20 cellular contexts compared by ENCODE assay signal in the genomic region with DNA sequence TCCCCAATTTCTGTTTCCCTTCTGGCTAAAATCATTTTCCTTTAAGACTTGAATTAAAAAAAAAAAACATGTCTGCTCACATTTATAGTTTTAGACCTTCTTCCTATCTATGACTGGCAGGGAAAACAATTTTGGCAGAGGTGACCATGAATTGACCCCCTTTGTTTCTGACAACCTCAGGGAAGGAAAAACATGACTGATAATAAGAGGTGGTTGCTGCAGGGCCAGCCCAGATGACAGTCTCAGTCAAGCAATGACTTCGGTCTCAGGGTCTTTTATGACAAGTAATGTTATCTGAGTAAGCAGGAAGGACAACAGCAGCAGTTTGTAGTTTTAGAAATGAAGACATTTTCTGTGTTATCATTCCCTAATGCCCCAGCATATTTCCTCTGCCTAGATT.
"Had no signal": no experiment of that assay in that cellular context is flagged by ENCODE, and none has a peak within 500 bp of the region (broad histone marks: within the 10 kb centered on the region; RNA-seq: fewer than 3 reads in every experiment).

No MANE protein-coding gene starts in this region.

- H3K9me3 ChIP-seq: lower lobe of right lung, transverse colon, vagina had no signal

- H3K4me1 Mint-ChIP-seq: activated CD4-positive, alpha-beta T cell treated with anti-CD3 and anti-CD28 coated beads, Interleukin-2, amount 10 ng/mL, durations not matched to agents 24 days and 14 days; activated naive CD8-positive, alpha-beta T cell treated with anti-CD3 and anti-CD28 coated beads for 36 hours; activated T-helper 17 cell treated with anti-CD3 and anti-CD28 coated beads, Interleukin-2, amount 50 U/mL, for 72 hours; endodermal cell; immature natural killer cell had no signal

- H3K4me3 ChIP-seq: cardiac muscle cell, lower lobe of right lung, skin epidermis, transverse colon, vagina had no signal

- H3K4me1 ChIP-seq: lower lobe of right lung, vagina had no signal

- H3K36me3 ChIP-seq: cardiac muscle cell, lower lobe of right lung, transverse colon, vagina had no signal

- H3K27me3 Mint-ChIP-seq: activated CD4-positive, alpha-beta T cell treated with anti-CD3 and anti-CD28 coated beads, Interleukin-2, amount 10 ng/mL, durations not matched to agents 24 days and 14 days; activated CD8-positive, alpha-beta T cell treated with anti-CD3 and anti-CD28 coated beads for 36 hours; activated naive CD8-positive, alpha-beta T cell treated with anti-CD3 and anti-CD28 coated beads for 36 hours; activated T-helper 17 cell treated with anti-CD3 and anti-CD28 coated beads, Interleukin-2, amount 50 U/mL, for 72 hours; progenitor cell of endocrine pancreas; stimulated activated naive CD8-positive, alpha-beta T cell treated with anti-CD3 and anti-CD28 coated beads, Interleukin-15, Interleukin-2, amounts not matched to agents 100 ng/mL and 50 ng/mL, for 24 hours had no signal

- ATAC-seq: activated CD8-positive, alpha-beta T cell treated with anti-CD3 and anti-CD28 coated beads for 36 hours; activated T-helper 17 cell treated with anti-CD3 and anti-CD28 coated beads, Interleukin-2, amount 50 U/mL, for 72 hours; lower lobe of right lung had no signal

- H3K36me3 Mint-ChIP-seq: activated naive CD8-positive, alpha-beta T cell treated with anti-CD3 and anti-CD28 coated beads for 36 hours; immature natural killer cell had no signal

- DNase-seq: activated CD4-positive, alpha-beta T cell treated with anti-CD3 and anti-CD28 coated beads, Interleukin-2, amount 10 ng/mL, durations not matched to agents 24 days and 14 days; activated CD8-positive, alpha-beta T cell treated with anti-CD3 and anti-CD28 coated beads for 36 hours; activated naive CD4-positive, alpha-beta T cell; activated naive CD8-positive, alpha-beta T cell treated with anti-CD3 and anti-CD28 coated beads for 36 hours; activated T-cell treated with anti-CD3 and anti-CD28 coated beads, Interleukin-2, amount 50 U/mL, for 1 hour; amniotic stem cell; endodermal cell; foreskin melanocyte; immature natural killer cell; lower lobe of right lung; occipital lobe; stimulated activated CD4-positive, alpha-beta T cell treated with anti-CD3 and anti-CD28 coated beads, Interleukin-15, amount 100 ng/mL, for 24 hours; stimulated activated CD4-positive, alpha-beta T cell treated with anti-CD3 and anti-CD28 coated beads, Interleukin-2, amount 100 ng/mL, for 48 hours; transverse colon had no signal

- H3K9me3 Mint-ChIP-seq: activated CD4-positive, alpha-beta T cell treated with anti-CD3 and anti-CD28 coated beads, Interleukin-2, amount 10 ng/mL, durations not matched to agents 24 days and 14 days; activated CD8-positive, alpha-beta T cell treated with anti-CD3 and anti-CD28 coated beads for 36 hours; activated T-helper 17 cell treated with anti-CD3 and anti-CD28 coated beads, Interleukin-2, amount 50 U/mL, for 72 hours; endodermal cell; stimulated activated naive CD8-positive, alpha-beta T cell treated with anti-CD3 and anti-CD28 coated beads, Interleukin-15, Interleukin-2, amounts not matched to agents 100 ng/mL and 50 ng/mL, for 24 hours had no signal

- H3K27ac ChIP-seq: cardiac muscle cell, lower lobe of right lung, transverse colon, vagina had no signal

- H3K27me3 ChIP-seq: cardiac muscle cell, transverse colon, vagina had no signal

- H3K27ac Mint-ChIP-seq: activated CD4-positive, alpha-beta T cell treated with anti-CD3 and anti-CD28 coated beads, Interleukin-2, amount 10 ng/mL, durations not matched to agents 24 days and 14 days; activated CD8-positive, alpha-beta T cell treated with anti-CD3 and anti-CD28 coated beads for 36 hours; activated naive CD8-positive, alpha-beta T cell treated with anti-CD3 and anti-CD28 coated beads for 36 hours; activated T-helper 17 cell treated with anti-CD3 and anti-CD28 coated beads, Interleukin-2, amount 50 U/mL, for 72 hours; endodermal cell; immature natural killer cell; stimulated activated naive CD8-positive, alpha-beta T cell treated with anti-CD3 and anti-CD28 coated beads, Interleukin-15, Interleukin-2, amounts not matched to agents 100 ng/mL and 50 ng/mL, for 24 hours had no signal

- H3K4me3 Mint-ChIP-seq: activated CD4-positive, alpha-beta T cell treated with anti-CD3 and anti-CD28 coated beads, Interleukin-2, amount 10 ng/mL, durations not matched to agents 24 days and 14 days; activated CD8-positive, alpha-beta T cell treated with anti-CD3 and anti-CD28 coated beads for 36 hours; activated naive CD8-positive, alpha-beta T cell treated with anti-CD3 and anti-CD28 coated beads for 36 hours; activated T-helper 17 cell treated with anti-CD3 and anti-CD28 coated beads, Interleukin-2, amount 50 U/mL, for 72 hours; endodermal cell; immature natural killer cell; stimulated activated naive CD8-positive, alpha-beta T cell treated with anti-CD3 and anti-CD28 coated beads, Interleukin-15, Interleukin-2, amounts not matched to agents 100 ng/mL and 50 ng/mL, for 24 hours had no signal
